In the genomic region with DNA sequence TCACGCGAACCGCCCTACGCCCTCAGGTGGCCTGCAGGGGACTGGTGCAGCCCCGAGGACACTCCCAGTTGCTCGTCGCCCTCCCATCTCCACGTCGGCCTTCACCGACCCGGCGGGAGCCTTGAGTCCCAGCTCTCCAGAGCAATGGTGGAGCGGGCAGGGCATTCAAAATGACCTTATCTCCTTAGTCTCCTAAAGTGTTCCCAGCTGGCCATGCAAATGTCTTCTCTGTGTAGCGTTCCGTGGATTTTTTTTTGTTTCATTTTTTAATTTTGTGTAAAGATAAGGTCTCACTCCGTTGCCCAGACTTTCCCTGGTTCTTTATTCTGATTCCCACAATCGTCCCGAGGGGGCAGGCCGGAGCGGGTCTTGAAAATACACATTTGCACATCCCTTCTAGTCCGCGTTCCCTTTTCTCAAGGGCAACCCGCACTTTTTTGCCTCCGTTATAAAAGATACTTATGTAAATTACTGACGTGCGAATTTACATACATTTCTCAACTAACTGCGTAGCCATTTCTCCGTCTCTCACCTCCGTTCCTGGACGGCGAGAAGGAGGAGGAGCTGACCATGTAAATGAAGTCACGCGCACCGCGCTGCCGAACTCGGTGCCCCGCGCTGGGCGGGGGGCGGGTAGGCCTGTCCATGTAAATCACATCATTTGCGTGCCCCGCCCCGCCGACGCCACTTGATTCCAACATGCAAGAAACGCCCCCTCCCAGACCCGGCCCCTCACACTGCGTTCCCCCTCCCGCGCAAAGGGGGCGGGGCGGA, we compare ENCODE assay signal across 1 cellular context.
TF ChIP-seq lines count a peak whose summit lies in the region.

No MANE protein-coding gene starts in this region.

TF ChIP-seq in HepG2, 621 proteins besides CTCF, POLR2A, EP300 and RAD21 (continued from another document and continues in another):
- TF ChIP-seq, protein P1, sequence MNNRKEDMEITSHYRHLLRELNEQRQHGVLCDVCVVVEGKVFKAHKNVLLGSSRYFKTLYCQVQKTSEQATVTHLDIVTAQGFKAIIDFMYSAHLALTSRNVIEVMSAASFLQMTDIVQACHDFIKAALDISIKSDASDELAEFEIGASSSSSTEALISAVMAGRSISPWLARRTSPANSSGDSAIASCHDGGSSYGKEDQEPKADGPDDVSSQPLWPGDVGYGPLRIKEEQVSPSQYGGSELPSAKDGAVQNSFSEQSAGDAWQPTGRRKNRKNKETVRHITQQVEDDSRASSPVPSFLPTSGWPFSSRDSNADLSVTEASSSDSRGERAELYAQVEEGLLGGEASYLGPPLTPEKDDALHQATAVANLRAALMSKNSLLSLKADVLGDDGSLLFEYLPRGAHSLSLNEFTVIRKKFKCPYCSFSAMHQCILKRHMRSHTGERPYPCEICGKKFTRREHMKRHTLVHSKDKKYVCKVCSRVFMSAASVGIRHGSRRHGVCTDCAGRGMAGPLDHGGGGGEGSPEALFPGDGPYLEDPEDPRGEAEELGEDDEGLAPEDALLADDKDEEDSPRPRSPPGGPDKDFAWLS (CRISPR knock-in tag; IDR thresholded peaks at IDR 0.05; ENCODE audit: borderline replicate concordance): no peak
- TF ChIP-seq TMF1 (CRISPR knock-in tag; IDR thresholded peaks at IDR 0.05; ENCODE audit: low read depth) (0 out of 2 replicates have a peak, but pooled peaks have one; percentile 37), HMG20B (CRISPR knock-in tag; conservative IDR thresholded peaks at IDR 0.05) (no peak; the same call in 1 of the 2 replicates), MYC (CRISPR knock-in tag; IDR thresholded peaks at IDR 0.05; ENCODE audit: borderline replicate concordance) (peak; percentile 41), ZNF570 (CRISPR knock-in tag; IDR thresholded peaks at IDR 0.05; ENCODE audit: borderline replicate concordance) (no peak), ZKSCAN1 (IDR thresholded peaks at IDR 0.05; ENCODE audit: low read length) (no peak), SMC3 (IDR thresholded peaks at IDR 0.05; ENCODE audit: low read length) (no peak; the same call in 1 of the 2 replicates), TBP (CRISPR knock-in tag; IDR thresholded peaks at IDR 0.05) (no peak), DR1 (CRISPR knock-in tag; IDR thresholded peaks at IDR 0.05) (no peak; the same call in 1 of the 2 replicates), TCF7 (IDR thresholded peaks at IDR 0.05; ENCODE audit: low read depth) (no peak), SMARCC2 (IDR thresholded peaks at IDR 0.05) (no peak), CAMTA2 (CRISPR knock-in tag; IDR thresholded peaks at IDR 0.05; ENCODE audit: borderline replicate concordance) (no peak), ZNF709 (CRISPR knock-in tag; IDR thresholded peaks at IDR 0.05) (peak; percentile 22; the same call in 1 of the 2 replicates), MED8 (CRISPR knock-in tag; IDR thresholded peaks at IDR 0.05; ENCODE audit: insufficient replicate concordance) (no peak), NKX3-1 (CRISPR knock-in tag; IDR thresholded peaks at IDR 0.05) (0 out of 2 replicates have a peak, but pooled peaks have one; percentile 45), HNF4A (CRISPR knock-in tag; IDR thresholded peaks at IDR 0.05) (no peak), CCDC6 (CRISPR knock-in tag; IDR thresholded peaks at IDR 0.05) (peak; percentile 61; the same call in 1 of the 2 replicates), U2AF2 (IDR thresholded peaks at IDR 0.05; ENCODE audit: low read depth, low read length) (no peak), XBP1 (CRISPR knock-in tag; IDR thresholded peaks at IDR 0.05) (peak; percentile 65; the same call in 1 of the 2 replicates)
- TF ChIP-seq, protein P2, sequence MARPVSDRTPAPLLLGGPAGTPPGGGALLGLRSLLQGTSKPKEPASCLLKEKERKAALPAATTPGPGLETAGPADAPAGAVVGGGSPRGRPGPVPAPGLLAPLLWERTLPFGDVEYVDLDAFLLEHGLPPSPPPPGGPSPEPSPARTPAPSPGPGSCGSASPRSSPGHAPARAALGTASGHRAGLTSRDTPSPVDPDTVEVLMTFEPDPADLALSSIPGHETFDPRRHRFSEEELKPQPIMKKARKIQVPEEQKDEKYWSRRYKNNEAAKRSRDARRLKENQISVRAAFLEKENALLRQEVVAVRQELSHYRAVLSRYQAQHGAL (CRISPR knock-in tag; IDR thresholded peaks at IDR 0.05; ENCODE audit: not compliant biosample characterization): no peak
- TF ChIP-seq, protein P3, sequence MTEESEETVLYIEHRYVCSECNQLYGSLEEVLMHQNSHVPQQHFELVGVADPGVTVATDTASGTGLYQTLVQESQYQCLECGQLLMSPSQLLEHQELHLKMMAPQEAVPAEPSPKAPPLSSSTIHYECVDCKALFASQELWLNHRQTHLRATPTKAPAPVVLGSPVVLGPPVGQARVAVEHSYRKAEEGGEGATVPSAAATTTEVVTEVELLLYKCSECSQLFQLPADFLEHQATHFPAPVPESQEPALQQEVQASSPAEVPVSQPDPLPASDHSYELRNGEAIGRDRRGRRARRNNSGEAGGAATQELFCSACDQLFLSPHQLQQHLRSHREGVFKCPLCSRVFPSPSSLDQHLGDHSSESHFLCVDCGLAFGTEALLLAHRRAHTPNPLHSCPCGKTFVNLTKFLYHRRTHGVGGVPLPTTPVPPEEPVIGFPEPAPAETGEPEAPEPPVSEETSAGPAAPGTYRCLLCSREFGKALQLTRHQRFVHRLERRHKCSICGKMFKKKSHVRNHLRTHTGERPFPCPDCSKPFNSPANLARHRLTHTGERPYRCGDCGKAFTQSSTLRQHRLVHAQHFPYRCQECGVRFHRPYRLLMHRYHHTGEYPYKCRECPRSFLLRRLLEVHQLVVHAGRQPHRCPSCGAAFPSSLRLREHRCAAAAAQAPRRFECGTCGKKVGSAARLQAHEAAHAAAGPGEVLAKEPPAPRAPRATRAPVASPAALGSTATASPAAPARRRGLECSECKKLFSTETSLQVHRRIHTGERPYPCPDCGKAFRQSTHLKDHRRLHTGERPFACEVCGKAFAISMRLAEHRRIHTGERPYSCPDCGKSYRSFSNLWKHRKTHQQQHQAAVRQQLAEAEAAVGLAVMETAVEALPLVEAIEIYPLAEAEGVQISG (CRISPR knock-in tag; IDR thresholded peaks at IDR 0.05): peak; percentile 68
- TF ChIP-seq, protein P4, sequence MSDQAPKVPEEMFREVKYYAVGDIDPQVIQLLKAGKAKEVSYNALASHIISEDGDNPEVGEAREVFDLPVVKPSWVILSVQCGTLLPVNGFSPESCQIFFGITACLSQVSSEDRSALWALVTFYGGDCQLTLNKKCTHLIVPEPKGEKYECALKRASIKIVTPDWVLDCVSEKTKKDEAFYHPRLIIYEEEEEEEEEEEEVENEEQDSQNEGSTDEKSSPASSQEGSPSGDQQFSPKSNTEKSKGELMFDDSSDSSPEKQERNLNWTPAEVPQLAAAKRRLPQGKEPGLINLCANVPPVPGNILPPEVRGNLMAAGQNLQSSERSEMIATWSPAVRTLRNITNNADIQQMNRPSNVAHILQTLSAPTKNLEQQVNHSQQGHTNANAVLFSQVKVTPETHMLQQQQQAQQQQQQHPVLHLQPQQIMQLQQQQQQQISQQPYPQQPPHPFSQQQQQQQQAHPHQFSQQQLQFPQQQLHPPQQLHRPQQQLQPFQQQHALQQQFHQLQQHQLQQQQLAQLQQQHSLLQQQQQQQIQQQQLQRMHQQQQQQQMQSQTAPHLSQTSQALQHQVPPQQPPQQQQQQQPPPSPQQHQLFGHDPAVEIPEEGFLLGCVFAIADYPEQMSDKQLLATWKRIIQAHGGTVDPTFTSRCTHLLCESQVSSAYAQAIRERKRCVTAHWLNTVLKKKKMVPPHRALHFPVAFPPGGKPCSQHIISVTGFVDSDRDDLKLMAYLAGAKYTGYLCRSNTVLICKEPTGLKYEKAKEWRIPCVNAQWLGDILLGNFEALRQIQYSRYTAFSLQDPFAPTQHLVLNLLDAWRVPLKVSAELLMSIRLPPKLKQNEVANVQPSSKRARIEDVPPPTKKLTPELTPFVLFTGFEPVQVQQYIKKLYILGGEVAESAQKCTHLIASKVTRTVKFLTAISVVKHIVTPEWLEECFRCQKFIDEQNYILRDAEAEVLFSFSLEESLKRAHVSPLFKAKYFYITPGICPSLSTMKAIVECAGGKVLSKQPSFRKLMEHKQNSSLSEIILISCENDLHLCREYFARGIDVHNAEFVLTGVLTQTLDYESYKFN (CRISPR knock-in tag; conservative IDR thresholded peaks at IDR 0.05): peak; percentile 12
- TF ChIP-seq, protein P5, sequence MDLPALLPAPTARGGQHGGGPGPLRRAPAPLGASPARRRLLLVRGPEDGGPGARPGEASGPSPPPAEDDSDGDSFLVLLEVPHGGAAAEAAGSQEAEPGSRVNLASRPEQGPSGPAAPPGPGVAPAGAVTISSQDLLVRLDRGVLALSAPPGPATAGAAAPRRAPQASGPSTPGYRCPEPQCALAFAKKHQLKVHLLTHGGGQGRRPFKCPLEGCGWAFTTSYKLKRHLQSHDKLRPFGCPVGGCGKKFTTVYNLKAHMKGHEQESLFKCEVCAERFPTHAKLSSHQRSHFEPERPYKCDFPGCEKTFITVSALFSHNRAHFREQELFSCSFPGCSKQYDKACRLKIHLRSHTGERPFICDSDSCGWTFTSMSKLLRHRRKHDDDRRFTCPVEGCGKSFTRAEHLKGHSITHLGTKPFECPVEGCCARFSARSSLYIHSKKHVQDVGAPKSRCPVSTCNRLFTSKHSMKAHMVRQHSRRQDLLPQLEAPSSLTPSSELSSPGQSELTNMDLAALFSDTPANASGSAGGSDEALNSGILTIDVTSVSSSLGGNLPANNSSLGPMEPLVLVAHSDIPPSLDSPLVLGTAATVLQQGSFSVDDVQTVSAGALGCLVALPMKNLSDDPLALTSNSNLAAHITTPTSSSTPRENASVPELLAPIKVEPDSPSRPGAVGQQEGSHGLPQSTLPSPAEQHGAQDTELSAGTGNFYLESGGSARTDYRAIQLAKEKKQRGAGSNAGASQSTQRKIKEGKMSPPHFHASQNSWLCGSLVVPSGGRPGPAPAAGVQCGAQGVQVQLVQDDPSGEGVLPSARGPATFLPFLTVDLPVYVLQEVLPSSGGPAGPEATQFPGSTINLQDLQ (CRISPR knock-in tag; IDR thresholded peaks at IDR 0.05): no peak
- TF ChIP-seq, protein P6, sequence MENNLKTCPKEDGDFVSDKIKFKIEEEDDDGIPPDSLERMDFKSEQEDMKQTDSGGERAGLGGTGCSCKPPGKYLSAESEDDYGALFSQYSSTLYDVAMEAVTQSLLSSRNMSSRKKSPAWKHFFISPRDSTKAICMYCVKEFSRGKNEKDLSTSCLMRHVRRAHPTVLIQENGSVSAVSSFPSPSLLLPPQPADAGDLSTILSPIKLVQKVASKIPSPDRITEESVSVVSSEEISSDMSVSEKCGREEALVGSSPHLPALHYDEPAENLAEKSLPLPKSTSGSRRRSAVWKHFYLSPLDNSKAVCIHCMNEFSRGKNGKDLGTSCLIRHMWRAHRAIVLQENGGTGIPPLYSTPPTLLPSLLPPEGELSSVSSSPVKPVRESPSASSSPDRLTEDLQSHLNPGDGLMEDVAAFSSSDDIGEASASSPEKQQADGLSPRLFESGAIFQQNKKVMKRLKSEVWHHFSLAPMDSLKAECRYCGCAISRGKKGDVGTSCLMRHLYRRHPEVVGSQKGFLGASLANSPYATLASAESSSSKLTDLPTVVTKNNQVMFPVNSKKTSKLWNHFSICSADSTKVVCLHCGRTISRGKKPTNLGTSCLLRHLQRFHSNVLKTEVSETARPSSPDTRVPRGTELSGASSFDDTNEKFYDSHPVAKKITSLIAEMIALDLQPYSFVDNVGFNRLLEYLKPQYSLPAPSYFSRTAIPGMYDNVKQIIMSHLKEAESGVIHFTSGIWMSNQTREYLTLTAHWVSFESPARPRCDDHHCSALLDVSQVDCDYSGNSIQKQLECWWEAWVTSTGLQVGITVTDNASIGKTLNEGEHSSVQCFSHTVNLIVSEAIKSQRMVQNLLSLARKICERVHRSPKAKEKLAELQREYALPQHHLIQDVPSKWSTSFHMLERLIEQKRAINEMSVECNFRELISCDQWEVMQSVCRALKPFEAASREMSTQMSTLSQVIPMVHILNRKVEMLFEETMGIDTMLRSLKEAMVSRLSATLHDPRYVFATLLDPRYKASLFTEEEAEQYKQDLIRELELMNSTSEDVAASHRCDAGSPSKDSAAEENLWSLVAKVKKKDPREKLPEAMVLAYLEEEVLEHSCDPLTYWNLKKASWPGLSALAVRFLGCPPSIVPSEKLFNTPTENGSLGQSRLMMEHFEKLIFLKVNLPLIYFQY (CRISPR knock-in tag; IDR thresholded peaks at IDR 0.05; ENCODE audit: borderline replicate concordance): peak; percentile 58; the same call in 1 of the 2 replicates
- TF ChIP-seq, protein P7, sequence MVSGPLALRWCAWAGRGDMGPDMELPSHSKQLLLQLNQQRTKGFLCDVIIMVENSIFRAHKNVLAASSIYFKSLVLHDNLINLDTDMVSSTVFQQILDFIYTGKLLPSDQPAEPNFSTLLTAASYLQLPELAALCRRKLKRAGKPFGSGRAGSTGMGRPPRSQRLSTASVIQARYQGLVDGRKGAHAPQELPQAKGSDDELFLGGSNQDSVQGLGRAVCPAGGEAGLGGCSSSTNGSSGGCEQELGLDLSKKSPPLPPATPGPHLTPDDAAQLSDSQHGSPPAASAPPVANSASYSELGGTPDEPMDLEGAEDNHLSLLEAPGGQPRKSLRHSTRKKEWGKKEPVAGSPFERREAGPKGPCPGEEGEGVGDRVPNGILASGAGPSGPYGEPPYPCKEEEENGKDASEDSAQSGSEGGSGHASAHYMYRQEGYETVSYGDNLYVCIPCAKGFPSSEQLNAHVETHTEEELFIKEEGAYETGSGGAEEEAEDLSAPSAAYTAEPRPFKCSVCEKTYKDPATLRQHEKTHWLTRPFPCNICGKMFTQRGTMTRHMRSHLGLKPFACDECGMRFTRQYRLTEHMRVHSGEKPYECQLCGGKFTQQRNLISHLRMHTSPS (CRISPR knock-in tag; IDR thresholded peaks at IDR 0.05; ENCODE audit: low read depth): peak; percentile 77; the same call in 1 of the 2 replicates
- TF ChIP-seq, protein P8, sequence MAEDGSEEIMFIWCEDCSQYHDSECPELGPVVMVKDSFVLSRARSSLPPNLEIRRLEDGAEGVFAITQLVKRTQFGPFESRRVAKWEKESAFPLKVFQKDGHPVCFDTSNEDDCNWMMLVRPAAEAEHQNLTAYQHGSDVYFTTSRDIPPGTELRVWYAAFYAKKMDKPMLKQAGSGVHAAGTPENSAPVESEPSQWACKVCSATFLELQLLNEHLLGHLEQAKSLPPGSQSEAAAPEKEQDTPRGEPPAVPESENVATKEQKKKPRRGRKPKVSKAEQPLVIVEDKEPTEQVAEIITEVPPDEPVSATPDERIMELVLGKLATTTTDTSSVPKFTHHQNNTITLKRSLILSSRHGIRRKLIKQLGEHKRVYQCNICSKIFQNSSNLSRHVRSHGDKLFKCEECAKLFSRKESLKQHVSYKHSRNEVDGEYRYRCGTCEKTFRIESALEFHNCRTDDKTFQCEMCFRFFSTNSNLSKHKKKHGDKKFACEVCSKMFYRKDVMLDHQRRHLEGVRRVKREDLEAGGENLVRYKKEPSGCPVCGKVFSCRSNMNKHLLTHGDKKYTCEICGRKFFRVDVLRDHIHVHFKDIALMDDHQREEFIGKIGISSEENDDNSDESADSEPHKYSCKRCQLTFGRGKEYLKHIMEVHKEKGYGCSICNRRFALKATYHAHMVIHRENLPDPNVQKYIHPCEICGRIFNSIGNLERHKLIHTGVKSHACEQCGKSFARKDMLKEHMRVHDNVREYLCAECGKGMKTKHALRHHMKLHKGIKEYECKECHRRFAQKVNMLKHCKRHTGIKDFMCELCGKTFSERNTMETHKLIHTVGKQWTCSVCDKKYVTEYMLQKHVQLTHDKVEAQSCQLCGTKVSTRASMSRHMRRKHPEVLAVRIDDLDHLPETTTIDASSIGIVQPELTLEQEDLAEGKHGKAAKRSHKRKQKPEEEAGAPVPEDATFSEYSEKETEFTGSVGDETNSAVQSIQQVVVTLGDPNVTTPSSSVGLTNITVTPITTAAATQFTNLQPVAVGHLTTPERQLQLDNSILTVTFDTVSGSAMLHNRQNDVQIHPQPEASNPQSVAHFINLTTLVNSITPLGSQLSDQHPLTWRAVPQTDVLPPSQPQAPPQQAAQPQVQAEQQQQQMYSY (CRISPR knock-in tag; IDR thresholded peaks at IDR 0.05): peak; percentile 28; the same call in 1 of the 2 replicates
